Comparison of ENCODE assay signal across 9 cellular contexts in the genomic region with DNA sequence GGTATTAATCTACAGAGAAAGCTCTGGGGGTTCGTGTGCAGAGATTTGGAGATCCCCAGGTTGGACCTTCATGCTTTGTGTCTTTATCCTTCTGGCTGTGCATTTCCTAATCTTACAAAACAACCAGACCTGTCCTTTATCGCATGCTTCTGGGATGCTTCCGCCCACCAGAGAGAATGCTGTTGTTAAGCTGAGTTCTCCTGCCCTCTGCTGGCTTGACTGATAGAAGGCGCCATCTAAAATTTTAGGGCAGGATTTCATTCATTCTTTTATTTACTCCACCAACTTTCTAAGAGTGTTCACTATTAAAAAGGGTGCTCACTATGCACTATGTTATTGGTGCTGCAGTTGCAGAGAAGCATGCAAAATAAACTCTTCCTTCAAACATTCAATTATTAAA. TPM values are rescaled to one million over a fixed set of nuclear protein-coding genes. Genes with fewer than 3 reads are reported as not detected.
DNase-seq lines count a peak whose midpoint lies in the region; ATAC-seq and TF ChIP-seq lines count a peak whose summit lies in the region.
"Had no signal": no experiment of that assay in that cellular context is flagged by ENCODE, and none has a peak within 500 bp of the region (broad histone marks: within the 10 kb centered on the region; RNA-seq: fewer than 3 reads in every experiment).

No MANE protein-coding gene starts in this region.

- no peak for ATAC-seq in GM19351 (IDR thresholded peaks at IDR 0.05; ENCODE audit: unreplicated experiment)
- no peak for ATAC-seq in HG02571 (IDR thresholded peaks at IDR 0.05; ENCODE audit: unreplicated experiment)

- H3K4me1 Mint-ChIP-seq in HFFc6 (ENCODE audit: low read depth): peaks cover 37% of the 10 kb centered on the region

- no peak overlapping the region for H3K4me3 Mint-ChIP-seq in HFFc6

- H3K27ac Mint-ChIP-seq in HFFc6: peak overlapping the region; percentile 32; the same call in 1 of the 2 replicates

- H3K9me3 Mint-ChIP-seq in HFFc6: no peaks in the 10 kb centered on the region

- peak; percentile 34 for DNase-seq in D341Med (ENCODE audit: low spot score)
- peak; percentile 66 for DNase-seq in HFFc6
- peak; percentile 41 for DNase-seq in NOMO-1 treated with dmso at 0.1 percent for 144 hours (lab: John Stamatoyannopoulos, UW; ENCODE audit: unreplicated experiment)
- DNase-seq in astrocyte of the cerebellum (ENCODE audit: low read depth): no peak
- DNase-seq in iPS DF 4.7 (ENCODE audit: extremely low read depth, low spot score): peak; percentile 71
- peak; percentile 56 for DNase-seq in stimulated activated CD4-positive, alpha-beta T cell treated with anti-CD3 and anti-CD28 coated beads, Interleukin-15, amount 100 ng/mL, for 24 hours

- H3K27me3 Mint-ChIP-seq in HFFc6 (ENCODE audit: insufficient read depth): peaks cover 10% of the 10 kb centered on the region

- H3K36me3 Mint-ChIP-seq in HFFc6 (ENCODE audit: low read depth): no peaks in the 10 kb centered on the region

- no peak overlapping the region for H3K4me3 ChIP-seq in astrocyte of the cerebellum (ENCODE audit: low read depth, low read length)
- H3K4me3 ChIP-seq: skin epidermis had no signal

- in situ Hi-C loops in astrocyte of the cerebellum (cut with HindIII; ENCODE audit: low sequenced_read_pairs): loop anchor here (10.0 to 25.0 kb wide), 2 partner anchors 364 to 467 kb away; no protein-coding TSS in a partner anchor

- TF ChIP-seq CTCF in HFFc6 (IDR thresholded peaks at IDR 0.05) (peak; percentile 81), astrocyte of the cerebellum (IDR thresholded peaks at IDR 0.05; ENCODE audit: low read depth, low read length, missing control alignments) (peak; percentile 79)

RNA-seq across cellular contexts. Expression of gene SST, which starts 8.7 kb away (rescaled TPM):
- not detected for total RNA-seq in HFFc6 (2021; fragmentation: NEBNext Ultra II Directional; extraction: Animal tissue kit (Norgen Biotek cat#: 25700))

RNA-seq across cellular contexts. Expression of gene RTP2, which starts 23.5 kb away (rescaled TPM):
- total RNA-seq in HFFc6 (2021; fragmentation: NEBNext Ultra II Directional; extraction: Animal tissue kit (Norgen Biotek cat#: 25700)): not detected
